Comparison of ENCODE assay signal across 24 cellular contexts in the genomic region with DNA sequence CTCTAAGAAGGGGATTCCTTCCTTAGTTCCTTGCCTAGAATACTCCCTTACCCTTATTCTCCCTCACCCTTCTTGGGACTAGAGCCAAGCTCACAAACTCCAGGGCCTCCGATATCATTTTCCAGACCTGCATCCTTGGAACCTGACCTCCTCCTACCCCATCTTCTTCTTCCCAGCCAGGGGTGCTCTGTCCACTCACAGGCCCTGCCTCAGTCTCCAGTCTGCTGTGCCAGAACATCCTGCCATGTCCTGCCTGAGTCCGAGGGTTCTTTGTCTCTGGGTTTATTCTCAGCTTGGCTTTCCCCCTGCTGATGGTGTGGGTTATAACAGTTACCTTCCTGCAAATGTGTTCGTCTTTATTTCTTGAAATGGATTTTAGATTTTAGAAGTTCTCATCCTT. TPM values are rescaled to one million over a fixed set of nuclear protein-coding genes. Genes with fewer than 3 reads are reported as not detected.
DNase-seq lines count a peak whose midpoint lies in the region; ATAC-seq, FAIRE-seq and TF ChIP-seq lines count a peak whose summit lies in the region.
"Had no signal": no experiment of that assay in that cellular context is flagged by ENCODE, and none has a peak within 500 bp of the region (broad histone marks: within the 10 kb centered on the region; RNA-seq: fewer than 3 reads in every experiment).

No MANE protein-coding gene starts in this region.

- H3K27ac ChIP-seq in GM12878 (ENCODE audit: control insufficient read depth, insufficient read depth) = no peak overlapping the region
- no peak overlapping the region for H3K27ac ChIP-seq in kidney (ENCODE audit: low read depth in 2 of 2, low read length in 2 of 2)
- no peak overlapping the region for H3K27ac ChIP-seq in right cardiac atrium (ENCODE audit: low read length)
- H3K27ac ChIP-seq: neutrophil, prostate gland, tibial nerve had no signal

- H3K79me2 ChIP-seq in GM12878 (ENCODE audit: control insufficient read depth, insufficient read depth, low read length) = no peaks in the 10 kb centered on the region

- in situ Hi-C loops in GM12878 (cut with MboI) = no loop called here

- no peaks in the 10 kb centered on the region for H3K27me3 Mint-ChIP-seq in activated naive CD8-positive, alpha-beta T cell
- no peaks in the 10 kb centered on the region for H3K27me3 Mint-ChIP-seq in activated naive CD8-positive, alpha-beta T cell treated with anti-CD3 and anti-CD28 coated beads, Interleukin-2, amount 50 U/mL, for 24 hours
- H3K27me3 Mint-ChIP-seq in naive thymus-derived CD8-positive, alpha-beta T cell = no peaks in the 10 kb centered on the region
- H3K27me3 Mint-ChIP-seq: activated CD4-positive, alpha-beta memory T cell treated with anti-CD3 and anti-CD28 coated beads, Interleukin-2, amount 10 ng/mL, durations not matched to agents 7 days and 5 days; effector memory CD8-positive, alpha-beta T cell had no signal

- SMC1A ChIA-PET in GM12878 (lab: Charles Lee; ENCODE audit: uncharacterized antibody, unreplicated experiment) = interaction anchor here (0.7 to 3.2 kb wide), 13 partner anchors 9 to 279 kb away, joined by 3 to 10 read pairs (median 5); a partner anchor contains a TSS

- no peak overlapping the region for H2AFZ ChIP-seq in GM12878 (ENCODE audit: control insufficient read depth, low read depth, low read length)

- no peak overlapping the region for H3K4me2 ChIP-seq in GM12878 (ENCODE audit: control insufficient read depth, insufficient read depth)

- H3K9me3 ChIP-seq in GM12878 (replicated peaks; ENCODE audit: control insufficient read depth, insufficient read depth, low read length) (no peaks in the 10 kb centered on the region), kidney (ENCODE audit: control insufficient read depth in 1 of 2, low read length in 2 of 2) (no peaks in the 10 kb centered on the region), right cardiac atrium (ENCODE audit: control insufficient read depth, low read length) (no peaks in the 10 kb centered on the region)
- H3K9me3 ChIP-seq: esophagus squamous epithelium, neutrophil, prostate gland, tibial nerve had no signal

- intact Hi-C loops in GM12878 (cut with micrococcal nuclease; ENCODE audit: unreplicated experiment) (no loop called here), kidney (cut with DNase I) (no loop called here), right cardiac atrium (cut with DNase I) (no loop called here)

- H3K9me3 Mint-ChIP-seq in activated naive CD8-positive, alpha-beta T cell (ENCODE audit: low read depth) = no peaks in the 10 kb centered on the region
- H3K9me3 Mint-ChIP-seq in activated naive CD8-positive, alpha-beta T cell treated with anti-CD3 and anti-CD28 coated beads, Interleukin-2, amount 50 U/mL, for 24 hours = no peaks in the 10 kb centered on the region
- H3K9me3 Mint-ChIP-seq in naive thymus-derived CD8-positive, alpha-beta T cell = no peaks in the 10 kb centered on the region
- H3K9me3 Mint-ChIP-seq: activated CD4-positive, alpha-beta memory T cell treated with anti-CD3 and anti-CD28 coated beads, Interleukin-2, amount 10 ng/mL, durations not matched to agents 7 days and 5 days; effector memory CD8-positive, alpha-beta T cell had no signal

- no peak for TF ChIP-seq RAD21 in GM12878 (IDR thresholded peaks at IDR 0.05; ENCODE audit: insufficient read depth, low read depth, low read length)

- H3K9ac ChIP-seq in GM12878 (ENCODE audit: control insufficient read depth, insufficient read depth, low read length) = no peak overlapping the region
- H3K9ac ChIP-seq in kidney (ENCODE audit: low read length in 2 of 2) = no peak overlapping the region

- H3K27ac Mint-ChIP-seq in activated naive CD8-positive, alpha-beta T cell = peak overlapping the region; percentile 66
- H3K27ac Mint-ChIP-seq in activated naive CD8-positive, alpha-beta T cell treated with anti-CD3 and anti-CD28 coated beads, Interleukin-2, amount 50 U/mL, for 24 hours = no peak overlapping the region
- H3K27ac Mint-ChIP-seq in naive thymus-derived CD8-positive, alpha-beta T cell = peak overlapping the region in 7 of 10 donors; percentile 17 to 76 (median 47)
- H3K27ac Mint-ChIP-seq: activated CD4-positive, alpha-beta memory T cell treated with anti-CD3 and anti-CD28 coated beads, Interleukin-2, amount 10 ng/mL, durations not matched to agents 7 days and 5 days; effector memory CD8-positive, alpha-beta T cell had no signal

- no peak for ATAC-seq in activated naive CD8-positive, alpha-beta T cell treated with anti-CD3 and anti-CD28 coated beads, Interleukin-2, amount 50 U/mL, for 24 hours
- ATAC-seq in GM12878 (no peak), right cardiac atrium (no peak), GM19324 (IDR thresholded peaks at IDR 0.05; ENCODE audit: low FRiP score, unreplicated experiment) (no peak)
- no peak for ATAC-seq in naive thymus-derived CD8-positive, alpha-beta T cell
- ATAC-seq: effector memory CD8-positive, alpha-beta T cell had no signal

- H3K4me3 ChIP-seq in GM12878 (no peak overlapping the region), kidney (ENCODE audit: low read length in 2 of 2) (no peak overlapping the region), right cardiac atrium (ENCODE audit: low read length) (no peak overlapping the region)
- H3K4me3 ChIP-seq: esophagus squamous epithelium, prostate gland, tibial nerve had no signal

- H3K27me3 ChIP-seq in GM12878 (replicated peaks in 1 of 2; ENCODE audit: control insufficient read depth in 2 of 2, insufficient read depth in 2 of 2, low read length in 1 of 2) = no peaks in the 10 kb centered on the region
- no peaks in the 10 kb centered on the region for H3K27me3 ChIP-seq in right cardiac atrium (ENCODE audit: control insufficient read depth, insufficient read depth)
- H3K27me3 ChIP-seq: neutrophil, tibial nerve had no signal

- DNase-seq in activated naive CD8-positive, alpha-beta T cell treated with anti-CD3 and anti-CD28 coated beads, Interleukin-2, amount 50 U/mL, for 24 hours = no peak
- DNase-seq in GM12878 (ENCODE audit: low read depth, low spot score) (no peak), ureter (ENCODE audit: low spot score) (peak; percentile 6), kidney (no peak), right cardiac atrium (no peak)
- no peak for DNase-seq in naive thymus-derived CD8-positive, alpha-beta T cell
- DNase-seq: activated CD4-positive, alpha-beta memory T cell treated with anti-CD3 and anti-CD28 coated beads, Interleukin-2, amount 10 ng/mL, durations not matched to agents 7 days and 5 days; activated gamma-delta T cell; amniotic stem cell; effector memory CD8-positive, alpha-beta T cell; esophagus squamous epithelium; foreskin melanocyte; mammary epithelial cell; NCI-H1092 treated with DMSO at 0.1 percent for 48 hours; NCI-H187 treated with DMSO at 0.1 percent for 48 hours; NCI-H526 treated with DMSO at 0.1 percent for 48 hours; T-helper 1 cell had no signal

- POLR2A ChIA-PET in GM12878 (lab: Charles Lee) = interaction anchor here (0.9 to 1.8 kb wide), 4 partner anchors 9 to 63 kb away, joined by 3 to 7 read pairs (median 3); no protein-coding TSS in a partner anchor
- POLR2A ChIA-PET in naive thymus-derived CD8-positive, alpha-beta T cell (lab: Charles Lee) = no interaction called here

- H3K4me1 Mint-ChIP-seq in activated naive CD8-positive, alpha-beta T cell (ENCODE audit: low read depth) = peaks cover 8% of the 10 kb centered on the region
- peaks cover 3% of the 10 kb centered on the region for H3K4me1 Mint-ChIP-seq in activated naive CD8-positive, alpha-beta T cell treated with anti-CD3 and anti-CD28 coated beads, Interleukin-2, amount 50 U/mL, for 24 hours
- peaks cover 8 to 20% (median 16%) of the 10 kb centered on the region in 4 donors for H3K4me1 Mint-ChIP-seq in naive thymus-derived CD8-positive, alpha-beta T cell
- H3K4me1 Mint-ChIP-seq: activated CD4-positive, alpha-beta memory T cell treated with anti-CD3 and anti-CD28 coated beads, Interleukin-2, amount 10 ng/mL, durations not matched to agents 7 days and 5 days had no signal

- H3K4me1 ChIP-seq in GM12878 (ENCODE audit: control insufficient read depth, insufficient read depth, low read length) (no peaks in the 10 kb centered on the region), kidney (ENCODE audit: control insufficient read depth in 1 of 2, insufficient read depth in 1 of 2, low read depth in 1 of 2, low read length in 2 of 2) (no peaks in the 10 kb centered on the region), right cardiac atrium (ENCODE audit: control insufficient read depth, insufficient read depth, low read length) (peaks cover 2% of the 10 kb centered on the region)
- H3K4me1 ChIP-seq: prostate gland, tibial nerve had no signal

- CTCF ChIA-PET in GM12878 (lab: Yijun Ruan, JAX) = interaction anchor here (0.7 to 1.9 kb wide), 9 partner anchors 9 to 279 kb away, joined by 3 to 6 read pairs (median 4); no protein-coding TSS in a partner anchor

- FAIRE-seq in GM12878 (lab: Jason Lieb, UNC) = no peak
- no peak for FAIRE-seq in kidney (lab: Jason Lieb, UNC)

- no peak overlapping the region for H3K4me3 Mint-ChIP-seq in activated naive CD8-positive, alpha-beta T cell
- no peak overlapping the region for H3K4me3 Mint-ChIP-seq in activated naive CD8-positive, alpha-beta T cell treated with anti-CD3 and anti-CD28 coated beads, Interleukin-2, amount 50 U/mL, for 24 hours
- no peak overlapping the region for H3K4me3 Mint-ChIP-seq in naive thymus-derived CD8-positive, alpha-beta T cell
- H3K4me3 Mint-ChIP-seq: activated CD4-positive, alpha-beta memory T cell treated with anti-CD3 and anti-CD28 coated beads, Interleukin-2, amount 10 ng/mL, durations not matched to agents 7 days and 5 days; effector memory CD8-positive, alpha-beta T cell had no signal

- TF ChIP-seq POLR2A in GM12878 (IDR thresholded peaks at IDR 0.05; ENCODE audit: low read depth, low read length) = no peak

- BruUV-seq in GM12878 (replicated peaks; lab: Mats Ljungman, UMichigan) = TSS peak; percentile 42

- no peak for TF ChIP-seq EP300 in GM12878 (IDR thresholded peaks at IDR 0.05; ENCODE audit: borderline replicate concordance in 1 of 2, control insufficient read depth in 1 of 2, low read depth in 2 of 2, low read length in 2 of 2)

- no peak for TF ChIP-seq CTCF in GM12878 (IDR thresholded peaks at IDR 0.05 in 2 of 3, conservative IDR thresholded peaks at IDR 0.05 in 1 of 3; ENCODE audit: control insufficient read depth in 2 of 3, extremely low read depth in 1 of 3, insufficient read depth in 1 of 3, low read depth in 3 of 3, low read length in 3 of 3)
- no peak for TF ChIP-seq CTCF in kidney (IDR thresholded peaks at IDR 0.05; ENCODE audit: borderline replicate concordance, extremely low read depth, insufficient read depth)

- RAD21 ChIA-PET in GM12878 (lab: Charles Lee; ENCODE audit: unreplicated experiment) = interaction anchor here (0.6 to 1.4 kb wide), 2 partner anchors 49 to 221 kb away, joined by 3 read pairs; no protein-coding TSS in a partner anchor

- H3K36me3 Mint-ChIP-seq in activated naive CD8-positive, alpha-beta T cell = peaks cover 5% of the 10 kb centered on the region
- H3K36me3 Mint-ChIP-seq in activated naive CD8-positive, alpha-beta T cell treated with anti-CD3 and anti-CD28 coated beads, Interleukin-2, amount 50 U/mL, for 24 hours (ENCODE audit: low read depth) = peaks cover 29% of the 10 kb centered on the region
- H3K36me3 Mint-ChIP-seq in naive thymus-derived CD8-positive, alpha-beta T cell = peaks cover 0 to 41% (median 24%) of the 10 kb centered on the region in 3 donors

- H4K20me1 ChIP-seq in GM12878 (ENCODE audit: control insufficient read depth, insufficient read depth) = no peaks in the 10 kb centered on the region

- 60% methylated on average over 3 of the region's 3 CpGs for WGBS in GM12878 (ENCODE audit: insufficient coverage, insufficient replicate concordance, low lambda C conversion rate, missing lambda C conversion rate)
- 90% methylated on average over 3 of the region's 3 CpGs for WGBS in right cardiac atrium

- peaks cover 0 to 13% of the 10 kb centered on the region in 2 experiments; a peak in 2 of 4 replicates for H3K36me3 ChIP-seq in GM12878 (ENCODE audit: control insufficient read depth in 2 of 2, insufficient read depth in 2 of 2, low read length in 1 of 2)
- no peaks in the 10 kb centered on the region for H3K36me3 ChIP-seq in kidney (ENCODE audit: control insufficient read depth in 1 of 2, insufficient read depth in 2 of 2, low read length in 2 of 2)
- H3K36me3 ChIP-seq: prostate gland, tibial nerve had no signal

RNA-seq across cellular contexts. Expression of a gene that starts 59.9 kb away (rescaled TPM):
- 6.4 and 7.5 TPM in 2 replicates for total RNA-seq in GM12878 (2013; cell fraction: nucleolus; rRNA removed)
- 2.8 and 2.9 TPM in 2 replicates for total RNA-seq in GM12878 (2014; rRNA removed)
- total RNA-seq in GM12878 (2014; rRNA removed; fragmentation: Illumina TruSeq; extraction: Trizol) = 2.8 and 3.1 TPM in 2 replicates
- 1.6 and 2.2 TPM in 2 replicates for total RNA-seq in GM12878 (2021)
- not detected for polyA plus RNA-seq in GM12878 (2011; ENCODE audit: low read depth)
- 0.43 and 0.52 TPM in 2 replicates for polyA plus RNA-seq in GM12878 (2011; rRNA removed)
- polyA plus RNA-seq in GM12878 (2011; cell fraction: cytosol; rRNA removed) = 0.18 and 0.33 TPM in 2 replicates
- 0.88 and 1.0 TPM in 2 replicates for polyA plus RNA-seq in GM12878 (2011; cell fraction: nucleus; rRNA removed)
- 0.26 and 0.52 TPM in 2 replicates for polyA plus RNA-seq in GM12878 (2012)
- polyA plus RNA-seq in GM12878 (2014; fragmentation: Illumina TruSeq; extraction: Trizol) = 0.95 and 1.2 TPM in 2 replicates
- under 1 TPM; 0.37 to 0.42 TPM for polyA plus RNA-seq in GM12878 (2014; fragmentation: Nextera tagmentation; extraction: Ambion mirVana)
- polyA plus RNA-seq in GM12878 (2014; rRNA removed) = 1.6 and 2.0 TPM in 2 replicates
- polyA plus RNA-seq in GM12878 (2016; fragmentation: Nextera tagmentation; extraction: Ambion mirVana) = 1 to 10 TPM in 1 of 2 experiments, under 1 TPM in 1; 0.72 to 1.6 TPM
- polyA minus RNA-seq in GM12878 (2011; rRNA and poly(A)+ RNA removed) = 1.4 and 1.7 TPM in 2 replicates
- polyA minus RNA-seq in GM12878 (2011; cell fraction: cytosol; rRNA and poly(A)+ RNA removed) = 0.42 TPM in 1 of 2 replicates, not detected in the other
- 0.85 and 1.6 TPM in 2 replicates for polyA minus RNA-seq in GM12878 (2011; cell fraction: nucleus; rRNA and poly(A)+ RNA removed)
- 1 to 10 TPM; 1.3 to 2.5 TPM for total RNA-seq in naive thymus-derived CD8-positive, alpha-beta T cell
- polyA plus RNA-seq in naive thymus-derived CD8-positive, alpha-beta T cell = under 1 TPM; 0.06 to 0.17 (median 0.14) TPM
- total RNA-seq in ureter = 3.0 TPM
- total RNA-seq in kidney = 1.7 TPM
- polyA plus RNA-seq in kidney (ENCODE audit: insufficient read depth, low read depth, low replicate concordance) = 0.32 TPM
- under 1 TPM in 2 of 4 donors, not detected in 2; 0.23 to 0.32 TPM for total RNA-seq in right cardiac atrium
- polyA plus RNA-seq in right cardiac atrium = 0.07 TPM
- total RNA-seq: A673, HT-29 had no signal
